Comparison of ENCODE assay signal across 1 cellular context in the genomic region with DNA sequence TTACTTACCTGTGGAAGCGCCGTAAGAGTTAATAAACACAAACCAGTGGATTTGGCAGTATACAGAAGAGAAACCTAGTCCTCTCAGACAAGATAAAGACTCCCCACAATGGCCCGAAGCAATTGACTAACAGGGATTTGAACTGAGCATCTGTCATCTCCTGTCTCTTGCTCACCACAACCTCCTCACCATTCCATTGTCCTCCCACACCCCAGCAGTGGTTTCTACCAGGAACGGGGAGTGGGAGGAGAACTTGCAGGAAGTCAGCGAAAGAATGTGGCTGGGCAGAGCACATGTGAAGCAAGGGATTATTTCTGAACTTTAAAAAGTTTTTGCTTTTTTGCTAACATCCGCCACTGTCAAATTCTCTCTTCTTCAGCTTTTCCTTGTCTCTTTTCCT.
TF ChIP-seq lines count a peak whose summit lies in the region.

No MANE protein-coding gene starts in this region.

TF ChIP-seq in GM23338, 12 proteins besides CTCF, POLR2A, EP300 and RAD21 (continued from another document):
- TF ChIP-seq, protein P1, sequence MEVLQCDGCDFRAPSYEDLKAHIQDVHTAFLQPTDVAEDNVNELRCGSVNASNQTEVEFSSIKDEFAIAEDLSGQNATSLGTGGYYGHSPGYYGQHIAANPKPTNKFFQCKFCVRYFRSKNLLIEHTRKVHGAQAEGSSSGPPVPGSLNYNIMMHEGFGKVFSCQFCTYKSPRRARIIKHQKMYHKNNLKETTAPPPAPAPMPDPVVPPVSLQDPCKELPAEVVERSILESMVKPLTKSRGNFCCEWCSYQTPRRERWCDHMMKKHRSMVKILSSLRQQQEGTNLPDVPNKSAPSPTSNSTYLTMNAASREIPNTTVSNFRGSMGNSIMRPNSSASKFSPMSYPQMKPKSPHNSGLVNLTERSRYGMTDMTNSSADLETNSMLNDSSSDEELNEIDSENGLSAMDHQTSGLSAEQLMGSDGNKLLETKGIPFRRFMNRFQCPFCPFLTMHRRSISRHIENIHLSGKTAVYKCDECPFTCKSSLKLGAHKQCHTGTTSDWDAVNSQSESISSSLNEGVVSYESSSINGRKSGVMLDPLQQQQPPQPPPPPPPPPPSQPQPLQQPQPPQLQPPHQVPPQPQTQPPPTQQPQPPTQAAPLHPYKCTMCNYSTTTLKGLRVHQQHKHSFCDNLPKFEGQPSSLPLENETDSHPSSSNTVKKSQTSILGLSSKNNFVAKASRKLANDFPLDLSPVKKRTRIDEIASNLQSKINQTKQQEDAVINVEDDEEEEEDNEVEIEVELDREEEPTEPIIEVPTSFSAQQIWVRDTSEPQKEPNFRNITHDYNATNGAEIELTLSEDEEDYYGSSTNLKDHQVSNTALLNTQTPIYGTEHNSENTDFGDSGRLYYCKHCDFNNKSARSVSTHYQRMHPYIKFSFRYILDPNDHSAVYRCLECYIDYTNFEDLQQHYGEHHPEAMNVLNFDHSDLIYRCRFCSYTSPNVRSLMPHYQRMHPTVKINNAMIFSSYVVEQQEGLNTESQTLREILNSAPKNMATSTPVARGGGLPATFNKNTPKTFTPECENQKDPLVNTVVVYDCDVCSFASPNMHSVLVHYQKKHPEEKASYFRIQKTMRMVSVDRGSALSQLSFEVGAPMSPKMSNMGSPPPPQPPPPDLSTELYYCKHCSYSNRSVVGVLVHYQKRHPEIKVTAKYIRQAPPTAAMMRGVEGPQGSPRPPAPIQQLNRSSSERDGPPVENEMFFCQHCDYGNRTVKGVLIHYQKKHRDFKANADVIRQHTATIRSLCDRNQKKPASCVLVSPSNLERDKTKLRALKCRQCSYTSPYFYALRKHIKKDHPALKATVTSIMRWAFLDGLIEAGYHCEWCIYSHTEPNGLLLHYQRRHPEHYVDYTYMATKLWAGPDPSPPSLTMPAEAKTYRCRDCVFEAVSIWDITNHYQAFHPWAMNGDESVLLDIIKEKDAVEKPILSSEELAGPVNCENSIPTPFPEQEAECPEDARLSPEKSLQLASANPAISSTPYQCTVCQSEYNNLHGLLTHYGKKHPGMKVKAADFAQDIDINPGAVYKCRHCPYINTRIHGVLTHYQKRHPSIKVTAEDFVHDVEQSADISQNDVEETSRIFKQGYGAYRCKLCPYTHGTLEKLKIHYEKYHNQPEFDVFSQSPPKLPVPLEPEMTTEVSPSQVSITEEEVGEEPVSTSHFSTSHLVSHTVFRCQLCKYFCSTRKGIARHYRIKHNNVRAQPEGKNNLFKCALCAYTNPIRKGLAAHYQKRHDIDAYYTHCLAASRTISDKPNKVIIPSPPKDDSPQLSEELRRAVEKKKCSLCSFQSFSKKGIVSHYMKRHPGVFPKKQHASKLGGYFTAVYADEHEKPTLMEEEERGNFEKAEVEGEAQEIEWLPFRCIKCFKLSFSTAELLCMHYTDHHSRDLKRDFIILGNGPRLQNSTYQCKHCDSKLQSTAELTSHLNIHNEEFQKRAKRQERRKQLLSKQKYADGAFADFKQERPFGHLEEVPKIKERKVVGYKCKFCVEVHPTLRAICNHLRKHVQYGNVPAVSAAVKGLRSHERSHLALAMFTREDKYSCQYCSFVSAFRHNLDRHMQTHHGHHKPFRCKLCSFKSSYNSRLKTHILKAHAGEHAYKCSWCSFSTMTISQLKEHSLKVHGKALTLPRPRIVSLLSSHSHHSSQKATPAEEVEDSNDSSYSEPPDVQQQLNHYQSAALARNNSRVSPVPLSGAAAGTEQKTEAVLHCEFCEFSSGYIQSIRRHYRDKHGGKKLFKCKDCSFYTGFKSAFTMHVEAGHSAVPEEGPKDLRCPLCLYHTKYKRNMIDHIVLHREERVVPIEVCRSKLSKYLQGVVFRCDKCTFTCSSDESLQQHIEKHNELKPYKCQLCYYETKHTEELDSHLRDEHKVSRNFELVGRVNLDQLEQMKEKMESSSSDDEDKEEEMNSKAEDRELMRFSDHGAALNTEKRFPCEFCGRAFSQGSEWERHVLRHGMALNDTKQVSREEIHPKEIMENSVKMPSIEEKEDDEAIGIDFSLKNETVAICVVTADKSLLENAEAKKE (CRISPR knock-in tag; IDR thresholded peaks at IDR 0.05): no peak
- TF ChIP-seq EZH2 (IDR thresholded peaks at IDR 0.05; ENCODE audit: low read depth, unreplicated experiment) (no peak), JUNB (IDR thresholded peaks at IDR 0.05; ENCODE audit: unreplicated experiment) (no peak), NANOG (IDR thresholded peaks at IDR 0.05; ENCODE audit: borderline replicate concordance) (no peak)
